Comparison of ENCODE assay signal across 1 cellular context in the genomic region with DNA sequence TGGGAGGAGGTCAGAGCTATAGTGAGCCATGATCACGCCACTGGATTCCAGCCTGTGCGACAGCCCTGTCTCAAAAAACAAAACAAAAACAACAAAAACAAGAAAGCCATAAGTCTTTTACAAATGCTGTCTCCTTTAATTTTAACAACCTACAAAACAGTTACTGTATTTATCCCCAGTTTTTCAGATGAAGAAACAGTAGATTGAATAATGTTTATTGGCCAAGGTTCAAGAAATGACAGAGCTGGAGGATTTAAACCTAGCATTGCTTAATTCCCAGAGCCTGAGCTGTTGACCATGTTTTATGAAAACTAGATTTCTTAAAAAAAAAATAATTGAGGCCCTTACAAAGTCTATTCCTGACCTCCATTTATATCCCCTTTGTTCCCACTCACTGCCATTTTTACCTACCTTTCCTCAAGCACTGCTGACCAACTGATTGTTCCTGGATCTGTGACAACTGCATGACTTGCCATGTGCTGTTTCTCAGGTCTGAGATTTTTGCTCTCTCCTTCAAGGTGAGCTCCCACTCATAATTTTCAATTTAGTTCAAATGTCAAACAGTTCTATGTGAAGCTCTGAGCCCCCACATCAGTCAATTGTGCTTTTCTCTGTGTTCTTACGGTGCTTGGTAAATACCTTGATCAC.
TF ChIP-seq lines count a peak whose summit lies in the region.

No MANE protein-coding gene starts in this region.

TF ChIP-seq in SK-N-SH treated with all-trans-retinoic acid at 6 μM for 48 hours, 23 proteins besides CTCF, POLR2A, EP300 and RAD21 (continued from another document):
- TF ChIP-seq, protein P1, sequence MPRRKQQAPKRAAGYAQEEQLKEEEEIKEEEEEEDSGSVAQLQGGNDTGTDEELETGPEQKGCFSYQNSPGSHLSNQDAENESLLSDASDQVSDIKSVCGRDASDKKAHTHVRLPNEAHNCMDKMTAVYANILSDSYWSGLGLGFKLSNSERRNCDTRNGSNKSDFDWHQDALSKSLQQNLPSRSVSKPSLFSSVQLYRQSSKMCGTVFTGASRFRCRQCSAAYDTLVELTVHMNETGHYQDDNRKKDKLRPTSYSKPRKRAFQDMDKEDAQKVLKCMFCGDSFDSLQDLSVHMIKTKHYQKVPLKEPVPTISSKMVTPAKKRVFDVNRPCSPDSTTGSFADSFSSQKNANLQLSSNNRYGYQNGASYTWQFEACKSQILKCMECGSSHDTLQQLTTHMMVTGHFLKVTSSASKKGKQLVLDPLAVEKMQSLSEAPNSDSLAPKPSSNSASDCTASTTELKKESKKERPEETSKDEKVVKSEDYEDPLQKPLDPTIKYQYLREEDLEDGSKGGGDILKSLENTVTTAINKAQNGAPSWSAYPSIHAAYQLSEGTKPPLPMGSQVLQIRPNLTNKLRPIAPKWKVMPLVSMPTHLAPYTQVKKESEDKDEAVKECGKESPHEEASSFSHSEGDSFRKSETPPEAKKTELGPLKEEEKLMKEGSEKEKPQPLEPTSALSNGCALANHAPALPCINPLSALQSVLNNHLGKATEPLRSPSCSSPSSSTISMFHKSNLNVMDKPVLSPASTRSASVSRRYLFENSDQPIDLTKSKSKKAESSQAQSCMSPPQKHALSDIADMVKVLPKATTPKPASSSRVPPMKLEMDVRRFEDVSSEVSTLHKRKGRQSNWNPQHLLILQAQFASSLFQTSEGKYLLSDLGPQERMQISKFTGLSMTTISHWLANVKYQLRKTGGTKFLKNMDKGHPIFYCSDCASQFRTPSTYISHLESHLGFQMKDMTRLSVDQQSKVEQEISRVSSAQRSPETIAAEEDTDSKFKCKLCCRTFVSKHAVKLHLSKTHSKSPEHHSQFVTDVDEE (CRISPR knock-in tag; IDR thresholded peaks at IDR 0.05) = no peak
- TF ChIP-seq RARB (CRISPR knock-in tag; IDR thresholded peaks at IDR 0.05) = no peak
TF ChIP-seq in SK-N-SH treated with all-trans-retinoic acid at 6 μM for 48 hours: peak in this region for 1.
